Comparison of ENCODE assay signal across 20 cellular contexts in genomic region chr6:119226089-119226488, GRCh38.
DNase-seq lines count a peak whose midpoint lies in the region; ATAC-seq, FAIRE-seq and TF ChIP-seq lines count a peak whose summit lies in the region.
"Had no signal": no experiment of that assay in that cellular context is flagged by ENCODE, and none has a peak within 500 bp of the region (broad histone marks: within the 10 kb centered on the region; RNA-seq: fewer than 3 reads in every experiment).

No MANE protein-coding gene starts in this region.

- TF ChIP-seq CTCF in pancreas (IDR thresholded peaks at IDR 0.05) (no peak), GM10248 (IDR thresholded peaks at IDR 0.05; ENCODE audit: control extremely low read depth, extremely low read depth, low read depth, missing control alignments) (no peak)

- WGBS in pancreas, 2 donors, result 63 to 75% methylated on average over 4 of the region's 4 CpGs

- H3K4me3 ChIP-seq in endocrine pancreas (ENCODE audit: control insufficient read depth, insufficient read depth, low read length) (peak overlapping the region; percentile 59), pancreas (no peak overlapping the region)

- CTCF ChIA-PET in GM10248 (lab: Yijun Ruan, JAX), result no interaction called here

- ATAC-seq in pancreas (peak in 3 of 4 donors; percentile 17 to 81 (median 67)), HG03045 (IDR thresholded peaks at IDR 0.05; ENCODE audit: unreplicated experiment) (no peak)
- ATAC-seq: activated CD8-positive, alpha-beta memory T cell treated with anti-CD3 and anti-CD28 coated beads, Interleukin-2, amount 10 ng/mL, durations not matched to agents 7 days and 5 days; left colon had no signal

- H3K9me3 ChIP-seq in endocrine pancreas (ENCODE audit: control insufficient read depth, low read length) (no peaks in the 10 kb centered on the region), pancreas (no peaks in the 10 kb centered on the region)

- POLR2A ChIA-PET in GM10248 (lab: Yijun Ruan, JAX), result no interaction called here

- no peak overlapping the region for H3K27ac ChIP-seq in pancreas
- H3K27ac ChIP-seq: RWPE1 had no signal

- H3K27me3 ChIP-seq in endocrine pancreas (ENCODE audit: control insufficient read depth, insufficient read depth, low read length), result no peaks in the 10 kb centered on the region
- H3K27me3 ChIP-seq in pancreas, result no peaks in the 10 kb centered on the region

- H3K9ac ChIP-seq in endocrine pancreas (ENCODE audit: control insufficient read depth, insufficient read depth, low read length), result no peak overlapping the region

- no peak for FAIRE-seq in pancreas (lab: Jason Lieb, UNC)
- FAIRE-seq: A204.1, bronchial epithelial cell, GM12892, TTC549 had no signal

- DNase-seq in NCI-H146 (lab: John Stamatoyannopoulos, UW) (peak; percentile 20), NCI-H146 treated with DMSO at 0.1 percent for 48 hours (lab: John Stamatoyannopoulos, UW; ENCODE audit: unreplicated experiment) (no peak), NCI-H2171 (lab: John Stamatoyannopoulos, UW) (peak; percentile 54), pancreas (no peak), GM10248 (ENCODE audit: extremely low spot score) (no peak), HuH-7.5 (ENCODE audit: low spot score) (no peak)
- DNase-seq: activated CD4-positive, alpha-beta T cell treated with anti-CD3 and anti-CD28 coated beads for 4 hours; activated CD8-positive, alpha-beta memory T cell treated with anti-CD3 and anti-CD28 coated beads, Interleukin-2, amount 10 ng/mL, durations not matched to agents 7 days and 5 days; activated effector memory CD4-positive, alpha-beta T cell treated with anti-CD3 and anti-CD28 coated beads, Interleukin-2, amount 50 U/mL, for 16 hours; foreskin melanocyte; left colon; midbrain; stimulated activated CD4-positive, alpha-beta T cell treated with anti-CD3 and anti-CD28 coated beads, Interleukin-12 subunit alpha, Interleukin-12 subunit beta, amount 100 ng/mL, for 4 hours had no signal

- H3K4me1 ChIP-seq in endocrine pancreas (ENCODE audit: control insufficient read depth, insufficient read depth, low read length) (peaks cover 19% of the 10 kb centered on the region), pancreas (peaks cover 0 to 6% (median 0%) of the 10 kb centered on the region in 3 donors)

- intact Hi-C loops in pancreas (cut with DNase I), result no loop called here

- H3K36me3 ChIP-seq in endocrine pancreas (ENCODE audit: control insufficient read depth, insufficient read depth, low read length), result no peaks in the 10 kb centered on the region
- H3K36me3 ChIP-seq in pancreas, result no peaks in the 10 kb centered on the region

Comparison
In these comparisons a context has a peak if more than half of its experiments do, and no peak if none do; other contexts are left out.
1. DNase-seq: peak in NCI-H146 (single experiment) and NCI-H2171 (single experiment); none in NCI-H146 treated with DMSO at 0.1 percent for 48 hours (single experiment), pancreas (0 of 6), GM10248 (single experiment) and HuH-7.5 (single experiment).